Comparison of ENCODE assay signal across 29 cellular contexts in the genomic region with DNA sequence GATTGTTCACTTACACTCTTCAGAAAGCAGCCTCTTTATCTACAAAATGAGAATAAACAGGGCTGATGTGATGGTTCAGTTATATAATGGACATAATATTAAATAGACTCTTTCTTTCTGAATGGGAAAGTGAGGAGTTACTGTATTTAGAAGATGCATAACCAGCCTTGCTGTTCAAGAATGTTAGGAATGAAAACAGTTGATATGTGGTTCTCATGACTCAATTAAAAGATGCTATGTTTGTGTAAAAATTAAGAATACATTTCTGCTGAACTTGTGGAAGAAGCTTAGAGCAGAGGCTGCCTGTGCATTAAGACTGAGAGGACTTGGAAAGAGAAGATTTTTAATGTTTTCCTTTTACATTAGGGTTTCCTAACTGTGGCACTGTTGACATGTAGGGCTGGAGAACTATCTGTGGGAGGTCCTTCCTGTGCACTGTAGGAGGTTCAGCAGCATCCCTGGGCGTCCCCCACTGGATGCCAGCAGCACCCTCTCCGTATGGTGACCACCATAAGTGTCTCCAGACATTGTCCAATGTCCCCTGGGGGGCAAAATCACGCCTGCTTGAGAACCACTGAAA.
DNase-seq lines count a peak whose midpoint lies in the region; ATAC-seq and TF ChIP-seq lines count a peak whose summit lies in the region.
"Had no signal": no experiment of that assay in that cellular context is flagged by ENCODE, and none has a peak within 500 bp of the region (broad histone marks: within the 10 kb centered on the region; RNA-seq: fewer than 3 reads in every experiment).

No MANE protein-coding gene starts in this region.

- H3K9me3 ChIP-seq in AG04450 (ENCODE audit: control insufficient read depth, insufficient read depth, low read length) = no peaks in the 10 kb centered on the region
- H3K9me3 ChIP-seq in GM23248 (ENCODE audit: low read depth) = no peaks in the 10 kb centered on the region
- H3K9me3 ChIP-seq in left lung = no peaks in the 10 kb centered on the region
- H3K9me3 ChIP-seq: ascending aorta, esophagus muscularis mucosa, lower lobe of right lung, ovary, tibial artery had no signal

- ATAC-seq in stimulated activated naive B cell treated with anti-CD40 and anti-IgM and Interleukin-4, amounts not matched to agents 10 μg/mL and 1 μg/mL and 100 μg/mL, for 72 hours (replicated peaks) = no peak
- no peak for ATAC-seq in GM19395 (IDR thresholded peaks at IDR 0.05; ENCODE audit: unreplicated experiment)
- ATAC-seq in left lung = no peak
- ATAC-seq: activated CD4-positive, CD25-positive, alpha-beta regulatory T cell treated with anti-CD3 and anti-CD28 coated beads, Interleukin-2, amount 50 U/mL, for 24 hours; activated naive CD4-positive, alpha-beta T cell treated with anti-CD3 and anti-CD28 coated beads, Interleukin-2, amount 50 U/mL, for 72 hours; activated T-helper 17 cell treated with anti-CD3 and anti-CD28 coated beads, Interleukin-2, amount 50 U/mL, for 72 hours; lower lobe of right lung had no signal

- peaks cover 19% of the 10 kb centered on the region; the same call in 1 of the 2 replicates for H3K79me2 ChIP-seq in GM23248 (ENCODE audit: insufficient read depth)

- 98 to 100% methylated on average over 3 of the region's 3 CpGs for WGBS in GM23248 (ENCODE audit: low coverage in 1 of 2, low lambda C conversion rate in 2 of 2, missing lambda C conversion rate in 2 of 2), 2 experiments

- POLR2A ChIA-PET in AG04450 (lab: Yijun Ruan, JAX) = interaction anchor here (0.6 kb wide), 1 partner anchor 25 kb away, joined by 3 read pairs; no protein-coding TSS in a partner anchor

- no peak overlapping the region for H3K27ac Mint-ChIP-seq in stimulated activated naive B cell treated with anti-CD40 and anti-IgM and Interleukin-4, amounts not matched to agents 10 μg/mL and 1 μg/mL and 100 μg/mL, for 72 hours
- H3K27ac Mint-ChIP-seq: activated CD4-positive, alpha-beta memory T cell treated with anti-CD3 and anti-CD28 coated beads for 36 hours; activated naive CD4-positive, alpha-beta T cell treated with anti-CD3 and anti-CD28 coated beads, Interleukin-2, amount 50 U/mL, for 72 hours; activated T-helper 17 cell treated with anti-CD3 and anti-CD28 coated beads, Interleukin-2, amount 50 U/mL, for 72 hours; CD4-positive, alpha-beta T cell; dendritic cell treated with granulocyte-macrophage colony-stimulating factor and Interleukin-4, amounts not matched to agents 40 ng/mL and 50 ng/mL, for 4 days; endodermal cell had no signal

- DNase-seq in AG04450 (ENCODE audit: low read depth, low spot score) (no peak), GM23248 (peak; percentile 20), choroid plexus epithelial cell (ENCODE audit: low read depth) (peak; percentile 48), kidney tubule cell (ENCODE audit: low spot score) (peak; percentile 9), left lung (no peak)
- DNase-seq in stimulated activated naive B cell treated with anti-CD40 and anti-IgM and Interleukin-4, amounts not matched to agents 10 μg/mL and 1 μg/mL and 100 μg/mL, for 72 hours = no peak
- DNase-seq: activated CD4-positive, alpha-beta memory T cell treated with anti-CD3 and anti-CD28 coated beads for 36 hours; CD4-positive, alpha-beta T cell; endodermal cell; kidney; lower lobe of right lung; NCI-H1105 treated with DMSO at 0.1 percent for 48 hours; NCI-H1930; NCI-H524; ovary; PC-9; retina; SHP77; stimulated activated CD4-positive, alpha-beta T cell treated with anti-CD3 and anti-CD28 coated beads, Interleukin-1b, Interleukin-23, amount 100 ng/mL, for 48 hours; tibial artery had no signal

- peak overlapping the region; percentile 20 for H3K4me2 ChIP-seq in GM23248 (ENCODE audit: unreplicated experiment)
- H3K4me2 ChIP-seq: PC-9, smooth muscle cell had no signal

- no peaks in the 10 kb centered on the region for H4K20me1 ChIP-seq in GM23248 (ENCODE audit: insufficient read depth)

- peaks cover 0 to 3% of the 10 kb centered on the region in 2 donors for H3K27me3 Mint-ChIP-seq in stimulated activated naive B cell treated with anti-CD40 and anti-IgM and Interleukin-4, amounts not matched to agents 10 μg/mL and 1 μg/mL and 100 μg/mL, for 72 hours
- H3K27me3 Mint-ChIP-seq: activated CD4-positive, alpha-beta memory T cell treated with anti-CD3 and anti-CD28 coated beads for 36 hours; activated T-helper 17 cell treated with anti-CD3 and anti-CD28 coated beads, Interleukin-2, amount 50 U/mL, for 72 hours; CD4-positive, alpha-beta T cell; dendritic cell treated with granulocyte-macrophage colony-stimulating factor and Interleukin-4, amounts not matched to agents 40 ng/mL and 50 ng/mL, for 4 days had no signal

- H3K9me3 Mint-ChIP-seq in stimulated activated naive B cell treated with anti-CD40 and anti-IgM and Interleukin-4, amounts not matched to agents 10 μg/mL and 1 μg/mL and 100 μg/mL, for 72 hours = no peaks in the 10 kb centered on the region
- H3K9me3 Mint-ChIP-seq: activated CD4-positive, alpha-beta memory T cell treated with anti-CD3 and anti-CD28 coated beads for 36 hours; activated naive CD4-positive, alpha-beta T cell treated with anti-CD3 and anti-CD28 coated beads, Interleukin-2, amount 50 U/mL, for 72 hours; activated T-helper 17 cell treated with anti-CD3 and anti-CD28 coated beads, Interleukin-2, amount 50 U/mL, for 72 hours; CD4-positive, alpha-beta T cell; dendritic cell treated with granulocyte-macrophage colony-stimulating factor and Interleukin-4, amounts not matched to agents 40 ng/mL and 50 ng/mL, for 4 days; nephron had no signal

- H3K36me3 ChIP-seq in GM23248 (ENCODE audit: low read depth) = no peaks in the 10 kb centered on the region
- no peaks in the 10 kb centered on the region for H3K36me3 ChIP-seq in left lung
- H3K36me3 ChIP-seq: ascending aorta, esophagus muscularis mucosa, lower lobe of right lung, ovary, tibial artery had no signal

- no peak overlapping the region for H2AFZ ChIP-seq in GM23248
- H2AFZ ChIP-seq: PC-9 had no signal

- H3K4me1 Mint-ChIP-seq in stimulated activated naive B cell treated with anti-CD40 and anti-IgM and Interleukin-4, amounts not matched to agents 10 μg/mL and 1 μg/mL and 100 μg/mL, for 72 hours = peaks cover 5 to 18% of the 10 kb centered on the region in 2 donors
- H3K4me1 Mint-ChIP-seq: activated T-helper 17 cell treated with anti-CD3 and anti-CD28 coated beads, Interleukin-2, amount 50 U/mL, for 72 hours; endodermal cell had no signal

- CTCF ChIA-PET in AG04450 (lab: Charles Lee) = no interaction called here

- intact Hi-C loops in left lung (cut with DNase I) = no loop called here

- H3K27ac ChIP-seq in AG04450 (ENCODE audit: low read depth, low read length) (peak overlapping the region; percentile 11), GM23248 (no peak overlapping the region), left lung (no peak overlapping the region)
- H3K27ac ChIP-seq: ascending aorta, esophagus muscularis mucosa, lower lobe of right lung, ovary, PC-9, tibial artery had no signal

- H3K9me2 ChIP-seq in GM23248 (ENCODE audit: insufficient read depth) = no peaks in the 10 kb centered on the region

- H3K4me3 ChIP-seq in AG04450 (ENCODE audit: low read depth, low read length) (no peak overlapping the region), GM23248 (no peak overlapping the region), choroid plexus epithelial cell (ENCODE audit: low read depth, low read length) (no peak overlapping the region), left lung (no peak overlapping the region)
- H3K4me3 ChIP-seq: ascending aorta, esophagus muscularis mucosa, lower lobe of right lung, ovary, PC-9, smooth muscle cell, tibial artery had no signal

- peaks cover 14% of the 10 kb centered on the region for H3K4me1 ChIP-seq in GM23248 (ENCODE audit: insufficient read depth)
- no peaks in the 10 kb centered on the region for H3K4me1 ChIP-seq in left lung
- H3K4me1 ChIP-seq: lower lobe of right lung had no signal

- no peak overlapping the region for H3K9ac ChIP-seq in GM23248

- H3K27me3 ChIP-seq in AG04450 (ENCODE audit: control insufficient read depth, insufficient read depth, low read length) (no peaks in the 10 kb centered on the region), GM23248 (replicated peaks; ENCODE audit: insufficient read depth) (no peaks in the 10 kb centered on the region), left lung (no peaks in the 10 kb centered on the region)
- H3K27me3 ChIP-seq: ascending aorta, esophagus muscularis mucosa, ovary, tibial artery had no signal

- peaks cover 0 to 4% of the 10 kb centered on the region in 2 donors for H3K36me3 Mint-ChIP-seq in stimulated activated naive B cell treated with anti-CD40 and anti-IgM and Interleukin-4, amounts not matched to agents 10 μg/mL and 1 μg/mL and 100 μg/mL, for 72 hours
- H3K36me3 Mint-ChIP-seq: activated naive CD4-positive, alpha-beta T cell treated with anti-CD3 and anti-CD28 coated beads, Interleukin-2, amount 50 U/mL, for 72 hours had no signal

- TF ChIP-seq CTCF in AG04450 (IDR thresholded peaks at IDR 0.05; ENCODE audit: low read depth, low read length) (no peak), choroid plexus epithelial cell (conservative IDR thresholded peaks at IDR 0.05; ENCODE audit: low read depth, low read length) (no peak), left lung (IDR thresholded peaks at IDR 0.05) (no peak)

- in situ Hi-C loops in GM23248 (cut with MboI) = no loop called here

- no peak overlapping the region for H3K4me3 Mint-ChIP-seq in stimulated activated naive B cell treated with anti-CD40 and anti-IgM and Interleukin-4, amounts not matched to agents 10 μg/mL and 1 μg/mL and 100 μg/mL, for 72 hours
- H3K4me3 Mint-ChIP-seq: activated CD4-positive, alpha-beta memory T cell treated with anti-CD3 and anti-CD28 coated beads for 36 hours; activated T-helper 17 cell treated with anti-CD3 and anti-CD28 coated beads, Interleukin-2, amount 50 U/mL, for 72 hours; CD4-positive, alpha-beta T cell; dendritic cell treated with granulocyte-macrophage colony-stimulating factor and Interleukin-4, amounts not matched to agents 40 ng/mL and 50 ng/mL, for 4 days; endodermal cell; nephron had no signal

- H3F3A ChIP-seq in GM23248 (ENCODE audit: insufficient read depth) = no peaks in the 10 kb centered on the region

Comparison
In these comparisons a context has a peak if more than half of its experiments do, and no peak if none do; other contexts are left out.
1. DNase-seq: peak in GM23248 (single experiment), choroid plexus epithelial cell (single experiment) and kidney tubule cell (single experiment); none in AG04450 (single experiment), stimulated activated naive B cell treated with anti-CD40 and anti-IgM and Interleukin-4, amounts not matched to agents 10 μg/mL and 1 μg/mL and 100 μg/mL, for 72 hours (single experiment) and left lung (0 of 2).